10 cellular contexts compared by ENCODE assay signal in genomic region chr17:64073771-64074703, GRCh38. TPM values are rescaled to one million over a fixed set of nuclear protein-coding genes. Genes with fewer than 3 reads are reported as not detected.
DNase-seq lines count a peak whose midpoint lies in the region; ATAC-seq and TF ChIP-seq lines count a peak whose summit lies in the region.
"Had no signal": no experiment of that assay in that cellular context is flagged by ENCODE, and none has a peak within 500 bp of the region (broad histone marks: within the 10 kb centered on the region; RNA-seq: fewer than 3 reads in every experiment).

No MANE protein-coding gene starts in this region.

- no peak overlapping the region for H3K27ac ChIP-seq in right atrium auricular region
- H3K27ac ChIP-seq in PC-3 (ENCODE audit: low read length), result peak overlapping the region; percentile 88
- H3K27ac ChIP-seq in neural progenitor cell, result no peak overlapping the region
- H3K27ac ChIP-seq: SK-N-MC had no signal

- TF ChIP-seq CTCF in right atrium auricular region (IDR thresholded peaks at IDR 0.05) (no peak), PC-3 (conservative IDR thresholded peaks at IDR 0.05; ENCODE audit: low read depth, low read length) (no peak), mucosa of descending colon (IDR thresholded peaks at IDR 0.05) (no peak), neural progenitor cell (IDR thresholded peaks at IDR 0.05) (no peak)

- H3K27ac Mint-ChIP-seq in neural progenitor cell, result no peak overlapping the region

- H3K4me1 Mint-ChIP-seq in neural progenitor cell, result no peaks in the 10 kb centered on the region

- H3K9me3 Mint-ChIP-seq in neural progenitor cell, result peaks cover 10% of the 10 kb centered on the region

- H3K4me1 ChIP-seq in right atrium auricular region, result no peaks in the 10 kb centered on the region
- H3K4me1 ChIP-seq in PC-3 (ENCODE audit: insufficient read depth, low read length), result peaks cover 21% of the 10 kb centered on the region
- H3K4me1 ChIP-seq in mucosa of descending colon (ENCODE audit: low read depth), result peaks cover 3% of the 10 kb centered on the region
- H3K4me1 ChIP-seq in neural progenitor cell, result no peaks in the 10 kb centered on the region

- H3K9ac ChIP-seq in PC-3 (ENCODE audit: low read length) (peak overlapping the region; percentile 65), neural progenitor cell (no peak overlapping the region)

- DNase-seq in Right ventricle myocardium inferior (ENCODE audit: missing footprints) (no peak), right atrium auricular region (ENCODE audit: low spot score) (no peak), PC-3 (no peak), mucosa of descending colon (no peak), neural progenitor cell (ENCODE audit: low spot score) (no peak), DMS79 treated with DMSO at 0.1 percent for 48 hours (lab: John Stamatoyannopoulos, UW) (no peak)
- no peak for DNase-seq in activated T-cell treated with anti-CD3 and anti-CD28 coated beads, Interleukin-2, amount 50 U/mL, for 48 hours
- DNase-seq: heart right ventricle had no signal

- no peaks in the 10 kb centered on the region for H3K27me3 Mint-ChIP-seq in neural progenitor cell (ENCODE audit: insufficient read depth, low read depth)

- H3K36me3 Mint-ChIP-seq in neural progenitor cell, result peaks cover 24% of the 10 kb centered on the region

- ATAC-seq in Right ventricle myocardium inferior (peak; percentile 48), HG03159 (IDR thresholded peaks at IDR 0.05; ENCODE audit: unreplicated experiment) (peak; percentile 85), PC-3 (peak; percentile 23), mucosa of descending colon (peak; percentile 67)

- H3F3A ChIP-seq in PC-3 (ENCODE audit: low read length, unreplicated experiment) (no peaks in the 10 kb centered on the region), neural progenitor cell (ENCODE audit: low read depth) (no peaks in the 10 kb centered on the region)

- H3K36me3 ChIP-seq in right atrium auricular region (peaks cover 41% of the 10 kb centered on the region), PC-3 (ENCODE audit: low read depth, low read length) (peaks cover 34% of the 10 kb centered on the region), mucosa of descending colon (ENCODE audit: low read depth) (peaks cover 7% of the 10 kb centered on the region), neural progenitor cell (no peaks in the 10 kb centered on the region)

- no peaks in the 10 kb centered on the region for H3K27me3 ChIP-seq in right atrium auricular region
- no peaks in the 10 kb centered on the region for H3K27me3 ChIP-seq in PC-3 (ENCODE audit: low read length)
- H3K27me3 ChIP-seq in neural progenitor cell, result no peaks in the 10 kb centered on the region
- H3K27me3 ChIP-seq: heart right ventricle had no signal

- H3K9me3 ChIP-seq in right atrium auricular region (peaks cover 7 to 17% of the 10 kb centered on the region in 2 donors), PC-3 (ENCODE audit: low read length) (peaks cover 12% of the 10 kb centered on the region), mucosa of descending colon (peaks cover 14% of the 10 kb centered on the region), neural progenitor cell (ENCODE audit: low read depth) (no peaks in the 10 kb centered on the region)

- H2AFZ ChIP-seq in PC-3 (ENCODE audit: low read length) (0 out of 2 replicates have a peak overlapping the region, but pooled peaks have one; percentile 33), neural progenitor cell (replicated peaks) (no peak overlapping the region)

- H3K4me3 ChIP-seq in right atrium auricular region, result no peak overlapping the region
- H3K4me3 ChIP-seq in PC-3 (ENCODE audit: low read length), result peak overlapping the region; percentile 26; the same call in 1 of the 2 replicates
- no peak overlapping the region for H3K4me3 ChIP-seq in mucosa of descending colon
- no peak overlapping the region for H3K4me3 ChIP-seq in neural progenitor cell
- H3K4me3 ChIP-seq: heart right ventricle, SK-N-MC had no signal

- intact Hi-C loops in Right ventricle myocardium inferior (cut with DNase I), result no loop called here
- intact Hi-C loops in PC-3 (cut with micrococcal nuclease), result loop anchor here (1.0 to 2.0 kb wide), 2 partner anchors 8 to 13 kb away; no protein-coding TSS in a partner anchor
- intact Hi-C loops in mucosa of descending colon (cut with DNase I, micrococcal nuclease), result no loop called here

- peak overlapping the region; percentile 63 for H3K4me2 ChIP-seq in PC-3 (ENCODE audit: low read length)
- H3K4me2 ChIP-seq in neural progenitor cell, result no peak overlapping the region

- CTCF ChIA-PET in PC-3 (lab: Charles Lee), result interaction anchor here (0.6 to 1.4 kb wide), 4 partner anchors 24 to 193 kb away, joined by 3 to 8 read pairs (median 3); no protein-coding TSS in a partner anchor

- POLR2A ChIA-PET in PC-3 (lab: Charles Lee; ENCODE audit: unreplicated experiment), result no interaction called here

- no peaks in the 10 kb centered on the region for H3K79me2 ChIP-seq in PC-3 (ENCODE audit: low read length)
- H3K79me2 ChIP-seq in neural progenitor cell (ENCODE audit: low read depth), result no peaks in the 10 kb centered on the region

- H4K20me1 ChIP-seq in PC-3 (ENCODE audit: low read length), result no peaks in the 10 kb centered on the region
- H4K20me1 ChIP-seq in neural progenitor cell (ENCODE audit: low read depth), result no peaks in the 10 kb centered on the region

- TSS peak; percentile 18 for BruUV-seq in PC-3 (replicated peaks; lab: Mats Ljungman, UMichigan)

- H3K4me3 Mint-ChIP-seq in neural progenitor cell, result no peak overlapping the region

- no peaks in the 10 kb centered on the region for H3K9me2 ChIP-seq in PC-3 (replicated peaks; ENCODE audit: low read length)

RNA-seq across cellular contexts. Expression of gene ICAM2, which starts 53.6 kb away (rescaled TPM):
- total RNA-seq in Right ventricle myocardium inferior (38.0 TPM), right atrium auricular region (100 to 1,000 TPM in 1 of 2 donors, 10 to 100 TPM in 1; 74.6 to 109 TPM), PC-3 (2014; rRNA removed) (not detected in 2 replicates), mucosa of descending colon (10 to 100 TPM in 2 of 3 donors, 1 to 10 TPM in 1; 6.9 to 14.2 (median 10.3) TPM), neural progenitor cell (ENCODE audit: low replicate concordance) (not detected in 2 replicates)

RNA-seq across cellular contexts. Expression of gene ERN1, which starts 55.9 kb away (rescaled TPM):
- total RNA-seq in Right ventricle myocardium inferior (7.1 TPM), right atrium auricular region (10 to 100 TPM in 1 of 2 donors, 1 to 10 TPM in 1; 7.0 to 11.9 TPM), PC-3 (2014; rRNA removed) (13.5 and 17.9 TPM in 2 replicates), mucosa of descending colon (10 to 100 TPM; 18.4 to 27.1 (median 21.7) TPM), neural progenitor cell (ENCODE audit: low replicate concordance) (2.4 and 4.3 TPM in 2 replicates)

Comparison
In these comparisons a context has a peak if more than half of its experiments do, and no peak if none do; other contexts are left out.
1. ATAC-seq: peak in every context shown above with its lines; median percentile 85 in HG03159; 67 in mucosa of descending colon; 48 in Right ventricle myocardium inferior; 23 in PC-3.